2 cellular contexts compared by ENCODE assay signal in genomic region chr6:89817481-89817880, GRCh38.
TF ChIP-seq lines count a peak whose summit lies in the region.

No MANE protein-coding gene starts in this region.

TF ChIP-seq in IMR-90, 13 proteins besides CTCF, POLR2A, EP300 and RAD21:
- no peak for TF ChIP-seq MAFK (IDR thresholded peaks at IDR 0.05; ENCODE audit: low read depth, low read length)
- TF ChIP-seq, protein P1, sequence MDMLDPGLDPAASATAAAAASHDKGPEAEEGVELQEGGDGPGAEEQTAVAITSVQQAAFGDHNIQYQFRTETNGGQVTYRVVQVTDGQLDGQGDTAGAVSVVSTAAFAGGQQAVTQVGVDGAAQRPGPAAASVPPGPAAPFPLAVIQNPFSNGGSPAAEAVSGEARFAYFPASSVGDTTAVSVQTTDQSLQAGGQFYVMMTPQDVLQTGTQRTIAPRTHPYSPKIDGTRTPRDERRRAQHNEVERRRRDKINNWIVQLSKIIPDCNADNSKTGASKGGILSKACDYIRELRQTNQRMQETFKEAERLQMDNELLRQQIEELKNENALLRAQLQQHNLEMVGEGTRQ (IDR thresholded peaks at IDR 0.05; ENCODE audit: low read depth, low read length), result no peak
- TF ChIP-seq SMC3 (IDR thresholded peaks at IDR 0.05; ENCODE audit: low read depth, low read length), result no peak
- TF ChIP-seq RFX5 (IDR thresholded peaks at IDR 0.05; ENCODE audit: low read depth, low read length), result no peak
- no peak for TF ChIP-seq CHD1 (IDR thresholded peaks at IDR 0.05; ENCODE audit: low read depth, low read length)
- TF ChIP-seq FOS (IDR thresholded peaks at IDR 0.05; ENCODE audit: low read depth, low read length), result no peak
- TF ChIP-seq NFE2L2 (IDR thresholded peaks at IDR 0.05; ENCODE audit: low read depth, low read length), result no peak
- no peak for TF ChIP-seq MAZ (IDR thresholded peaks at IDR 0.05; ENCODE audit: borderline replicate concordance, low read depth, low read length)
- TF ChIP-seq MXI1 (IDR thresholded peaks at IDR 0.05; ENCODE audit: borderline replicate concordance, low read depth, low read length), result no peak
- TF ChIP-seq CEBPB (IDR thresholded peaks at IDR 0.05; ENCODE audit: low read depth, low read length), result no peak
- TF ChIP-seq RCOR1 (IDR thresholded peaks at IDR 0.05; ENCODE audit: insufficient replicate concordance, low read length), result no peak
- TF ChIP-seq BHLHE40 (IDR thresholded peaks at IDR 0.05; ENCODE audit: low read depth, low read length), result no peak
- TF ChIP-seq, protein P2, sequence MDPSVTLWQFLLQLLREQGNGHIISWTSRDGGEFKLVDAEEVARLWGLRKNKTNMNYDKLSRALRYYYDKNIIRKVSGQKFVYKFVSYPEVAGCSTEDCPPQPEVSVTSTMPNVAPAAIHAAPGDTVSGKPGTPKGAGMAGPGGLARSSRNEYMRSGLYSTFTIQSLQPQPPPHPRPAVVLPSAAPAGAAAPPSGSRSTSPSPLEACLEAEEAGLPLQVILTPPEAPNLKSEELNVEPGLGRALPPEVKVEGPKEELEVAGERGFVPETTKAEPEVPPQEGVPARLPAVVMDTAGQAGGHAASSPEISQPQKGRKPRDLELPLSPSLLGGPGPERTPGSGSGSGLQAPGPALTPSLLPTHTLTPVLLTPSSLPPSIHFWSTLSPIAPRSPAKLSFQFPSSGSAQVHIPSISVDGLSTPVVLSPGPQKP (IDR thresholded peaks at IDR 0.05; ENCODE audit: borderline replicate concordance, low read depth, low read length), result no peak

TF ChIP-seq in K562, 482 proteins besides CTCF, POLR2A, EP300 and RAD21:
- TF ChIP-seq SMARCB1 (IDR thresholded peaks at IDR 0.05; ENCODE audit: insufficient read length, low read depth), result no peak
- no peak for TF ChIP-seq ZNF445 (CRISPR knock-in tag; IDR thresholded peaks at IDR 0.05; ENCODE audit: low read depth)
- no peak for TF ChIP-seq NFE2L1 (tag; IDR thresholded peaks at IDR 0.05; ENCODE audit: borderline replicate concordance, low read depth)
- no peak for TF ChIP-seq YBX1 (IDR thresholded peaks at IDR 0.05)
- peak; percentile 23; the same call in 1 of the 2 replicates for TF ChIP-seq CEBPG (CRISPR knock-in tag; IDR thresholded peaks at IDR 0.05)
- TF ChIP-seq CEBPG (tag; conservative IDR thresholded peaks at IDR 0.05 in 1 of 2, IDR thresholded peaks at IDR 0.05 in 1 of 2), result no peak
- TF ChIP-seq FOXK2 (conservative IDR thresholded peaks at IDR 0.05 in 1 of 2, IDR thresholded peaks at IDR 0.05 in 1 of 2; ENCODE audit: low read depth in 2 of 2), result 0 out of 4 replicates have a peak, but pooled peaks of 1 of the 2 experiments have one; percentile 19
TF ChIP-seq in K562: peak in this region for 2.
